Comparison of ENCODE assay signal across 23 cellular contexts in the genomic region with DNA sequence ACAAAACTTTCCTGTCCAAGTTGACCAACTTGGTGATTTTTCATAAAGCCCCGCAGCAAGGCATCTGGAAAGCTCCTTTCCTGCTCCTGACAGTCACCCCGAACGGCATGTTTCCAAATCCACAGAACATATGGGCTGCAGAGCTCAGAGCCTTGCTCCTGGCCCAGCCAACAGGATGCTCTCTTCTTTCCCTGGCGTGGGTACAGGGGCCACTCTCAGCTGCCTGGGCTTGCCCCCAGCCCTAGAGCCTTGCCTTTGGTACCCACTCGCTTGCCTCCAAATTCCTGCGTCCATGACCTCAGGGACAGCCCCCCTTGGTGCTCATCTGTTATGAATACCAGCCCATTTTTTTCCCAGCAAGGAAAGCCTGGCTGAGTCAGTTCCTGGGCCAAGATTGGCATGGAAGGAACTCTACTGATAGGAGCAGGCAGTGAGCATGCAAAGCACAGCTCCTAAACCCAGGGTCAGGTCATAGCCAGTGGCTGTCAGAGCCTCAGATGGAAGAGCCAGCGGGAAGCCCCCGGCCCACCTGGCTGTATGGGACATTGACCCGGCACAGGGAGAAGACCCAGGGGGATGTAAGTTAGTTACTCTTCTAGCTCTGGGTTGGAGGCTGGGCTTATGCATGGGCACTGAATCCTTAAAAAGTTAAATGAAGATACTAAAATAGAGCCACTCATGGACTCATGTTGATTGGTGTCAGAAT.
DNase-seq lines count a peak whose midpoint lies in the region; ATAC-seq and TF ChIP-seq lines count a peak whose summit lies in the region.
"Had no signal": no experiment of that assay in that cellular context is flagged by ENCODE, and none has a peak within 500 bp of the region (broad histone marks: within the 10 kb centered on the region; RNA-seq: fewer than 3 reads in every experiment).

No MANE protein-coding gene starts in this region.

- no peak overlapping the region for H3K4me3 ChIP-seq in MG63
- no peak overlapping the region for H3K4me3 ChIP-seq in upper lobe of right lung
- H3K4me3 ChIP-seq: adrenal gland, heart right ventricle, Peyer's patch, psoas muscle, SK-N-MC had no signal

- no peak overlapping the region for H3K27ac ChIP-seq in upper lobe of right lung
- H3K27ac ChIP-seq: heart right ventricle, Peyer's patch, psoas muscle, SK-N-MC had no signal

- H3K27me3 Mint-ChIP-seq in activated CD4-positive, alpha-beta T cell treated with anti-CD3 and anti-CD28 coated beads, Interleukin-2, amount 10 ng/mL, durations not matched to agents 24 days and 14 days, result peaks cover 9% of the 10 kb centered on the region

- ATAC-seq in upper lobe of right lung (no peak), HG03342 (IDR thresholded peaks at IDR 0.05; ENCODE audit: unreplicated experiment) (no peak)
- ATAC-seq: heart right ventricle, natural killer cell, psoas muscle had no signal

- H3K4me1 ChIP-seq in upper lobe of right lung, result no peaks in the 10 kb centered on the region
- H3K4me1 ChIP-seq: Peyer's patch, psoas muscle had no signal

- H3K36me3 ChIP-seq in MG63 (no peaks in the 10 kb centered on the region), upper lobe of right lung (no peaks in the 10 kb centered on the region)
- H3K36me3 ChIP-seq: heart right ventricle, Peyer's patch had no signal

- no peaks in the 10 kb centered on the region for H3K27me3 ChIP-seq in MG63
- H3K27me3 ChIP-seq in upper lobe of right lung, result no peaks in the 10 kb centered on the region
- H3K27me3 ChIP-seq: adrenal gland, Peyer's patch had no signal

- 0 out of 2 replicates have a peak, but pooled peaks cover 4% of the 10 kb centered on the region for H3K9me3 ChIP-seq in MG63
- H3K9me3 ChIP-seq in upper lobe of right lung, result no peaks in the 10 kb centered on the region
- H3K9me3 ChIP-seq: adrenal gland, Peyer's patch had no signal

- peaks cover 4% of the 10 kb centered on the region for H3K4me1 Mint-ChIP-seq in activated CD4-positive, alpha-beta T cell treated with anti-CD3 and anti-CD28 coated beads, Interleukin-2, amount 10 ng/mL, durations not matched to agents 24 days and 14 days
- H3K4me1 Mint-ChIP-seq: memory B cell, natural killer cell had no signal

- no peak overlapping the region for H3K4me3 Mint-ChIP-seq in activated CD4-positive, alpha-beta T cell treated with anti-CD3 and anti-CD28 coated beads, Interleukin-2, amount 10 ng/mL, durations not matched to agents 24 days and 14 days
- H3K4me3 Mint-ChIP-seq: CD4-positive, alpha-beta T cell; memory B cell; natural killer cell had no signal

- peak; percentile 41 for DNase-seq in activated CD4-positive, alpha-beta T cell treated with anti-CD3 and anti-CD28 coated beads, Interleukin-2, amount 10 ng/mL, durations not matched to agents 24 days and 14 days
- no peak for DNase-seq in activated CD4-positive, alpha-beta T cell treated with anti-CD3 and anti-CD28 coated beads, Interleukin-2, amount 50 U/mL, for 4 hours
- peak; percentile 51 for DNase-seq in MG63
- DNase-seq in iPS-NIHi7 (ENCODE audit: extremely low spot score), result peak; percentile 8
- DNase-seq in upper lobe of right lung, result peak; percentile 28
- DNase-seq in MV-4-11 (lab: John Stamatoyannopoulos, UW), result no peak
- no peak for DNase-seq in COR-L47 (lab: John Stamatoyannopoulos, UW)
- DNase-seq: 8988T; CD4-positive, alpha-beta T cell; DND-41; effector CD4-positive, alpha-beta T cell; heart right ventricle; natural killer cell; Peyer's patch; psoas muscle; small intestine; stimulated activated CD4-positive, alpha-beta T cell treated with anti-CD3 and anti-CD28 coated beads, Interleukin-4, amount 100 ng/mL, for 24 hours; substantia nigra; T1000 had no signal

- TF ChIP-seq CTCF in upper lobe of right lung (IDR thresholded peaks at IDR 0.05), result no peak

- no peaks in the 10 kb centered on the region for H3K9me3 Mint-ChIP-seq in activated CD4-positive, alpha-beta T cell treated with anti-CD3 and anti-CD28 coated beads, Interleukin-2, amount 10 ng/mL, durations not matched to agents 24 days and 14 days

- H3K36me3 Mint-ChIP-seq in activated CD4-positive, alpha-beta T cell treated with anti-CD3 and anti-CD28 coated beads, Interleukin-2, amount 10 ng/mL, durations not matched to agents 24 days and 14 days (ENCODE audit: low read depth), result no peaks in the 10 kb centered on the region
- H3K36me3 Mint-ChIP-seq: memory B cell, natural killer cell had no signal

- H3K27ac Mint-ChIP-seq in activated CD4-positive, alpha-beta T cell treated with anti-CD3 and anti-CD28 coated beads, Interleukin-2, amount 10 ng/mL, durations not matched to agents 24 days and 14 days, result no peak overlapping the region
- H3K27ac Mint-ChIP-seq: CD4-positive, alpha-beta T cell; memory B cell; natural killer cell had no signal

- intact Hi-C loops in activated CD4-positive, alpha-beta T cell treated with anti-CD3 and anti-CD28 coated beads, Interleukin-2, amount 10 ng/mL, durations not matched to agents 24 days and 14 days (cut with micrococcal nuclease), result no loop called here
- intact Hi-C loops in upper lobe of right lung (cut with DNase I), result no loop called here

Comparison
In these comparisons a context has a peak if more than half of its experiments do, and no peak if none do; other contexts are left out.
1. DNase-seq: peak in activated CD4-positive, alpha-beta T cell treated with anti-CD3 and anti-CD28 coated beads, Interleukin-2, amount 10 ng/mL, durations not matched to agents 24 days and 14 days (single experiment), MG63 (single experiment), iPS-NIHi7 (single experiment) and upper lobe of right lung (single experiment); none in activated CD4-positive, alpha-beta T cell treated with anti-CD3 and anti-CD28 coated beads, Interleukin-2, amount 50 U/mL, for 4 hours (0 of 2), MV-4-11 (single experiment) and COR-L47 (single experiment).